In the genomic region with DNA sequence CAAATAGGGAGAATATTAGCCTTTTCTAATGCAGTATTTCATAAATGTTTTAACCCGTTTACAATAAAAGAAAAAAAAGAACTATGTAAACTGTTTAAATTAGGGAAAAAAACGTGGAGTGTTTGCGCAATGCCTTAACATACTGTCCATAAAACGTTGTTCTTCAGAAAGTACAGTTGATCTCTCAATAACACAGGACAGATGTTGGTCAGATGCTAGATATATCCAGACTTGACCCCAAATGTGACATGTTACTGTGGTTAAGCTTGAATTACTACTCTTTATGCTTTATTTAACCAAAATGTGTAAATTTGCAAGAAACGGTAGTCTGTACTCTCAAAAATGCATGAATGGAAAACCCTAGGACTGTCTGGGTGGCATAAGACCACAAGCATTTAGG, we compare ENCODE assay signal across 26 cellular contexts.
"Had no signal": no experiment of that assay in that cellular context is flagged by ENCODE, and none has a peak within 500 bp of the region (broad histone marks: within the 10 kb centered on the region; RNA-seq: fewer than 3 reads in every experiment).

No MANE protein-coding gene starts in this region.

- DNase-seq: activated CD4-positive, alpha-beta T cell treated with anti-CD3 and anti-CD28 coated beads, Interleukin-2, amount 10 ng/mL, durations not matched to agents 7 days and 5 days; activated CD4-positive, CD25-positive, alpha-beta regulatory T cell treated with anti-CD3 and anti-CD28 coated beads, Interleukin-2, amount 50 U/mL, for 72 hours; activated CD8-positive, alpha-beta memory T cell treated with anti-CD3 and anti-CD28 coated beads, Interleukin-2, amount 10 ng/mL, durations not matched to agents 7 days and 5 days; activated CD8-positive, alpha-beta T cell treated with anti-CD3 and anti-CD28 coated beads for 36 hours; activated gamma-delta T cell; activated T-cell treated with anti-CD3 and anti-CD28 coated beads for 4 hours; colonic mucosa; dorsolateral prefrontal cortex; gastrocnemius medialis; hypothalamus; islet precursor cell; left cardiac atrium; nephron progenitor cell; pancreas; psoas muscle; stimulated activated CD4-positive, alpha-beta T cell treated with anti-CD3 and anti-CD28 coated beads, Interleukin-1b, Interleukin-23, amount 100 ng/mL, for 48 hours; substantia nigra; thyroid gland; upper lobe of right lung; WERI-Rb-1 had no signal

- H3K27me3 Mint-ChIP-seq: activated CD4-positive, alpha-beta T cell treated with anti-CD3 and anti-CD28 coated beads, Interleukin-2, amount 10 ng/mL, durations not matched to agents 7 days and 5 days; activated CD8-positive, alpha-beta memory T cell treated with anti-CD3 and anti-CD28 coated beads, Interleukin-2, amount 10 ng/mL, durations not matched to agents 7 days and 5 days; activated CD8-positive, alpha-beta T cell treated with anti-CD3 and anti-CD28 coated beads for 36 hours; activated naive CD4-positive, alpha-beta T cell treated with anti-CD3 and anti-CD28 coated beads, Interleukin-2, amount 50 U/mL, for 24 hours; stimulated activated naive CD8-positive, alpha-beta T cell treated with anti-CD3 and anti-CD28 coated beads, Interleukin-15, Interleukin-2, amounts not matched to agents 100 ng/mL and 50 ng/mL, for 24 hours had no signal

- H3K36me3 Mint-ChIP-seq: activated CD8-positive, alpha-beta memory T cell treated with anti-CD3 and anti-CD28 coated beads, Interleukin-2, amount 10 ng/mL, durations not matched to agents 7 days and 5 days; activated naive CD4-positive, alpha-beta T cell treated with anti-CD3 and anti-CD28 coated beads, Interleukin-2, amount 50 U/mL, for 24 hours had no signal

- H3K9me3 Mint-ChIP-seq: activated CD4-positive, alpha-beta T cell treated with anti-CD3 and anti-CD28 coated beads, Interleukin-2, amount 10 ng/mL, durations not matched to agents 7 days and 5 days; activated CD8-positive, alpha-beta T cell treated with anti-CD3 and anti-CD28 coated beads for 36 hours; activated naive CD4-positive, alpha-beta T cell treated with anti-CD3 and anti-CD28 coated beads, Interleukin-2, amount 50 U/mL, for 24 hours; activated T-helper 1 cell treated with anti-CD3 and anti-CD28 coated beads, Interleukin-12 subunit alpha, Interleukin-12 subunit beta, Interleukin-2, Interleukin-4 antibody, amounts not matched to agents 30 ng/mL and 10 ng/mL and 1 ng/mL, durations not matched to agents 14 hours and 24 hours and 36 hours; nephron progenitor cell had no signal

- H3K9me3 ChIP-seq: colonic mucosa, esophagus muscularis mucosa, gastrocnemius medialis, pancreas, psoas muscle, right atrium auricular region, thyroid gland, upper lobe of right lung had no signal

- ATAC-seq: activated CD8-positive, alpha-beta memory T cell treated with anti-CD3 and anti-CD28 coated beads, Interleukin-2, amount 10 ng/mL, durations not matched to agents 7 days and 5 days; activated CD8-positive, alpha-beta T cell treated with anti-CD3 and anti-CD28 coated beads for 36 hours; gastrocnemius medialis; left cardiac atrium; pancreas; psoas muscle; upper lobe of right lung had no signal

- H3K27ac Mint-ChIP-seq: activated CD4-positive, alpha-beta T cell treated with anti-CD3 and anti-CD28 coated beads, Interleukin-2, amount 10 ng/mL, durations not matched to agents 7 days and 5 days; activated CD8-positive, alpha-beta memory T cell treated with anti-CD3 and anti-CD28 coated beads, Interleukin-2, amount 10 ng/mL, durations not matched to agents 7 days and 5 days; activated CD8-positive, alpha-beta T cell treated with anti-CD3 and anti-CD28 coated beads for 36 hours; activated naive CD4-positive, alpha-beta T cell treated with anti-CD3 and anti-CD28 coated beads, Interleukin-2, amount 50 U/mL, for 24 hours; activated T-helper 1 cell treated with anti-CD3 and anti-CD28 coated beads, Interleukin-12 subunit alpha, Interleukin-12 subunit beta, Interleukin-2, Interleukin-4 antibody, amounts not matched to agents 30 ng/mL and 10 ng/mL and 1 ng/mL, durations not matched to agents 14 hours and 24 hours and 36 hours; nephron progenitor cell; stimulated activated naive CD8-positive, alpha-beta T cell treated with anti-CD3 and anti-CD28 coated beads, Interleukin-15, Interleukin-2, amounts not matched to agents 100 ng/mL and 50 ng/mL, for 24 hours had no signal

- H3K27ac ChIP-seq: colonic mucosa, dorsolateral prefrontal cortex, esophagus muscularis mucosa, gastrocnemius medialis, pancreas, psoas muscle, right atrium auricular region, skin epidermis, thyroid gland, upper lobe of right lung, WERI-Rb-1 had no signal

- H3K4me3 Mint-ChIP-seq: activated CD4-positive, alpha-beta T cell treated with anti-CD3 and anti-CD28 coated beads, Interleukin-2, amount 10 ng/mL, durations not matched to agents 7 days and 5 days; activated CD8-positive, alpha-beta memory T cell treated with anti-CD3 and anti-CD28 coated beads, Interleukin-2, amount 10 ng/mL, durations not matched to agents 7 days and 5 days; activated CD8-positive, alpha-beta T cell treated with anti-CD3 and anti-CD28 coated beads for 36 hours; activated naive CD4-positive, alpha-beta T cell treated with anti-CD3 and anti-CD28 coated beads, Interleukin-2, amount 50 U/mL, for 24 hours; activated T-helper 1 cell treated with anti-CD3 and anti-CD28 coated beads, Interleukin-12 subunit alpha, Interleukin-12 subunit beta, Interleukin-2, Interleukin-4 antibody, amounts not matched to agents 30 ng/mL and 10 ng/mL and 1 ng/mL, durations not matched to agents 14 hours and 24 hours and 36 hours; nephron progenitor cell; stimulated activated naive CD8-positive, alpha-beta T cell treated with anti-CD3 and anti-CD28 coated beads, Interleukin-15, Interleukin-2, amounts not matched to agents 100 ng/mL and 50 ng/mL, for 24 hours had no signal

- H3K27me3 ChIP-seq: colonic mucosa, dorsolateral prefrontal cortex, esophagus muscularis mucosa, gastrocnemius medialis, pancreas, right atrium auricular region, thyroid gland, upper lobe of right lung had no signal

- H3K36me3 ChIP-seq: colonic mucosa, esophagus muscularis mucosa, gastrocnemius medialis, pancreas, right atrium auricular region, thyroid gland, upper lobe of right lung, WERI-Rb-1 had no signal

- H3K4me3 ChIP-seq: colonic mucosa, dorsolateral prefrontal cortex, esophagus muscularis mucosa, gastrocnemius medialis, pancreas, psoas muscle, right atrium auricular region, skin epidermis, thyroid gland, upper lobe of right lung had no signal

- H3K4me1 ChIP-seq: colonic mucosa, esophagus muscularis mucosa, gastrocnemius medialis, pancreas, psoas muscle, right atrium auricular region, upper lobe of right lung had no signal

- H3K4me1 Mint-ChIP-seq: activated CD4-positive, alpha-beta T cell treated with anti-CD3 and anti-CD28 coated beads, Interleukin-2, amount 10 ng/mL, durations not matched to agents 7 days and 5 days; activated CD8-positive, alpha-beta memory T cell treated with anti-CD3 and anti-CD28 coated beads, Interleukin-2, amount 10 ng/mL, durations not matched to agents 7 days and 5 days; activated naive CD4-positive, alpha-beta T cell treated with anti-CD3 and anti-CD28 coated beads, Interleukin-2, amount 50 U/mL, for 24 hours; nephron progenitor cell had no signal
